ENCODE assay signal across 8 cellular contexts in the genomic region with DNA sequence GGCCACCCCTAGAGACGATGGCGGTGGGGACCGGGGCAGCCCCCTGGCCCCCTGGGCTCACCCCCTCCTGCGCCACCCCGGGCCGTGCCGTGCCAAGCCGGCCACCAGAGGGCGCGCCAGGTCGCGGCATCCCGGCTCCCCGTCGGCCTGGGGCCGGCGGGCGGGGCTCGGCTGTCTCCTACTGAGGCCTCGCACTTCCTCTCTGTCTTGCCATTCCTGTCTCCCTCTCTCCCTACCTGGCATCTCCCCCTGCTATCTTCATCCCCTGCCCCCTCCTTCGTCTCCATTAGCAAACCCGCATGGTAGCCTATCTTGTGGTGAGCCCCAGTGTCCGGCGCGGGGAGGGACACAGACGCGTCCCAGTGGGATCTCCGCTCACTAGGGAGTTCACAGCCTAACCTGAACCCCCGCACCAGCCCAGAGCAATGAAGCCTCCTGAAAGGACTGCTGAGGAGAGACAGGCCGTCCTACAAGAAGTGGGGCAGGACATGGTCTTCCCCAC. TPM values are rescaled to one million over a fixed set of nuclear protein-coding genes. Genes with fewer than 3 reads are reported as not detected.
DNase-seq lines count a peak whose midpoint lies in the region; ATAC-seq and TF ChIP-seq lines count a peak whose summit lies in the region.

No MANE protein-coding gene starts in this region.

- peak; percentile 64 to 99 (median 94) for TF ChIP-seq CTCF in dorsolateral prefrontal cortex (IDR thresholded peaks at IDR 0.05 in 54 of 56, conservative IDR thresholded peaks at IDR 0.05 in 2 of 56; ENCODE audit: low read depth in 1 of 56, partially characterized antibody in 56 of 56)
- TF ChIP-seq CTCF in lower leg skin (IDR thresholded peaks at IDR 0.05): peak in 1 of 3 donors; percentile 64

- TF ChIP-seq POLR2A in lower leg skin (IDR thresholded peaks at IDR 0.05): no peak

- ATAC-seq in GM18520 (IDR thresholded peaks at IDR 0.05; ENCODE audit: unreplicated experiment): peak; percentile 94
- ATAC-seq in HG03064 (IDR thresholded peaks at IDR 0.05; ENCODE audit: low read depth, unreplicated experiment): peak; percentile 97

- peak overlapping the region in 6 of 59 donors; percentile 22 to 73 (median 39) for H3K27ac ChIP-seq in dorsolateral prefrontal cortex

- intact Hi-C loops in dorsolateral prefrontal cortex (cut with DNase I): loop anchor here (2.0 to 5.0 kb wide), 5 partner anchors 82 to 193 kb away; a partner anchor contains a TSS
- intact Hi-C loops in lower leg skin (cut with DNase I; ENCODE audit: low total_unique reads): loop anchor here (2.0 to 10.0 kb wide), 2 partner anchors 145 to 185 kb away; no protein-coding TSS in a partner anchor

- H3K27me3 ChIP-seq in dorsolateral prefrontal cortex: no peaks in the 10 kb centered on the region

- H3K4me3 ChIP-seq in dorsolateral prefrontal cortex: peak overlapping the region; percentile 19 to 71 (median 53)
- H3K4me3 ChIP-seq in lower leg skin (ENCODE audit: low read depth, poor library complexity, severe bottlenecking): no peak overlapping the region

- DNase-seq in A172 (ENCODE audit: low spot score): peak; percentile 38
- DNase-seq in NCI-H345 treated with DMSO at 0.1 percent for 48 hours (lab: John Stamatoyannopoulos, UW; ENCODE audit: unreplicated experiment): peak; percentile 32
- peak; percentile 51 to 61 for DNase-seq in activated CD4-positive, alpha-beta T cell treated with anti-CD3 and anti-CD28 coated beads, Interleukin-2, amount 50 U/mL, for 24 hours (ENCODE audit: low read depth in 1 of 2, low spot score in 1 of 2)
- DNase-seq in dorsolateral prefrontal cortex: peak; percentile 41 to 87 (median 66)
- peak; percentile 45 to 93 for DNase-seq in lower leg skin (ENCODE audit: low spot score in 2 of 2)
- peak; percentile 66 to 78 for DNase-seq in stimulated activated CD4-positive, alpha-beta T cell treated with anti-CD3 and anti-CD28 coated beads, Interleukin-4, amount 100 ng/mL, for 48 hours (ENCODE audit: low read depth in 2 of 2)

- WGBS in lower leg skin, 2 donors: 3 to 4% methylated on average over 30 of the region's 30 CpGs

RNA-seq across cellular contexts. Expression of a gene that starts 29.8 kb away (rescaled TPM):
- 0.17 and 1.5 TPM in 2 replicates for total RNA-seq in A172 (2014; rRNA removed; shearing (Covaris generic))
- total RNA-seq in dorsolateral prefrontal cortex (10 to 100 TPM in 32 of 120 experiments, 1 to 10 TPM in 88; 2.2 to 17.7 (median 7.9) TPM), lower leg skin (1 to 10 TPM in 1 of 4 donors, not detected in 3; 1.0 TPM)
